16 cellular contexts compared by ENCODE assay signal in the genomic region with DNA sequence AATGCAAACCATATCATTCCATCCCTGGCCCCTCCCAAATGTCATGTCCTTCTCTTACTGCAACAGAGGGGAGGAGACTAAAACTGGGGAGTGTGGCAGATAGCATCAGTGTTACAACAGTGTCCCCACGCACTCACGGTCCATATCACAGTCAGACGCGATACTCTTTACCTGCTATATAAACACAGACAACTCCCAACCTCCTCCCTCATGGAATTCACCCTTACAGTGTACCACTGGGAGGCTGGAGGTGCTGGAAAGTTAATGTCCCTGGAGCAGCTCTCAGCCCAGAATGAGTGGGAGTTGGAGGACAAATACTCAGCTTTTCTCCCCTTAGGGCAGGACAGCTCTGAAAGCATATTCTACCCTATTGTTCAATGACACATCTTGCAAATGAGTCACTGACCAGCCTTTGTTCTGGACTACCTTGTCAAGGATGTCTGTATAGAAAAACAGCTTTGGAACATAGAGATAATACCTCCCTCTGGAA.
DNase-seq lines count a peak whose midpoint lies in the region; ATAC-seq, FAIRE-seq and TF ChIP-seq lines count a peak whose summit lies in the region.
"Had no signal": no experiment of that assay in that cellular context is flagged by ENCODE, and none has a peak within 500 bp of the region (broad histone marks: within the 10 kb centered on the region; RNA-seq: fewer than 3 reads in every experiment).

No MANE protein-coding gene starts in this region.

- H3K27ac ChIP-seq in sigmoid colon, result no peak overlapping the region
- H3K27ac ChIP-seq: A549, coronary artery, HL-60, thyroid gland had no signal

- H3K4me1 ChIP-seq in sigmoid colon, result no peaks in the 10 kb centered on the region
- H3K4me1 ChIP-seq: A549, thyroid gland had no signal

- ATAC-seq in activated CD4-positive, alpha-beta T cell treated with anti-CD3 and anti-CD28 coated beads for 36 hours, result peak; percentile 53
- ATAC-seq in esophagus mucosa, result peak; percentile 84
- ATAC-seq: A549, left lobe of liver had no signal

- no peaks in the 10 kb centered on the region for H3K36me3 Mint-ChIP-seq in activated CD4-positive, alpha-beta T cell treated with anti-CD3 and anti-CD28 coated beads for 36 hours (ENCODE audit: low read depth)
- H3K36me3 Mint-ChIP-seq: activated naive CD8-positive, alpha-beta T cell had no signal

- CTCF ChIA-PET in activated CD4-positive, alpha-beta T cell treated with anti-CD3 and anti-CD28 coated beads for 36 hours (lab: Charles Lee), result no interaction called here

- FAIRE-seq in urothelium cell line (lab: Jason Lieb, UNC), result no peak
- FAIRE-seq: A549, D721Med had no signal

- no peak overlapping the region for H3K27ac Mint-ChIP-seq in activated CD4-positive, alpha-beta T cell treated with anti-CD3 and anti-CD28 coated beads for 36 hours
- H3K27ac Mint-ChIP-seq: activated naive CD8-positive, alpha-beta T cell had no signal

- DNase-seq in activated CD4-positive, alpha-beta T cell treated with anti-CD3 and anti-CD28 coated beads for 36 hours, result no peak
- no peak for DNase-seq in activated CD4-positive, alpha-beta T cell treated with anti-CD3 and anti-CD28 coated beads for 4 hours
- DNase-seq in RKO (ENCODE audit: low spot score) (peak; percentile 12), urothelium cell line (ENCODE audit: low spot score) (peak; percentile 22), sigmoid colon (no peak)
- DNase-seq in stimulated activated CD8-positive, alpha-beta memory T cell treated with anti-CD3 and anti-CD28 coated beads, Interleukin-4, amount 100 ng/mL, for 48 hours, result no peak
- DNase-seq in effector CD8-positive, alpha-beta T cell (lab: John Stamatoyannopoulos, UW), result no peak
- DNase-seq: NCI-H510A, thyroid gland had no signal

- H3K4me1 Mint-ChIP-seq in activated CD4-positive, alpha-beta T cell treated with anti-CD3 and anti-CD28 coated beads for 36 hours, result peaks cover 6% of the 10 kb centered on the region

- H3K9me3 Mint-ChIP-seq in activated CD4-positive, alpha-beta T cell treated with anti-CD3 and anti-CD28 coated beads for 36 hours (ENCODE audit: low read depth), result no peaks in the 10 kb centered on the region

- no peaks in the 10 kb centered on the region for H3K9me3 ChIP-seq in sigmoid colon
- H3K9me3 ChIP-seq: A549, thyroid gland had no signal

- TF ChIP-seq EP300 in sigmoid colon (IDR thresholded peaks at IDR 0.05), result no peak

- no peak for TF ChIP-seq CTCF in sigmoid colon (IDR thresholded peaks at IDR 0.05)

- H3K27me3 Mint-ChIP-seq in activated CD4-positive, alpha-beta T cell treated with anti-CD3 and anti-CD28 coated beads for 36 hours, result peaks cover 4% of the 10 kb centered on the region
- H3K27me3 Mint-ChIP-seq: activated naive CD8-positive, alpha-beta T cell had no signal

- intact Hi-C loops in activated CD4-positive, alpha-beta T cell treated with anti-CD3 and anti-CD28 coated beads for 36 hours (cut with DNase I, micrococcal nuclease), result no loop called here
- intact Hi-C loops in sigmoid colon (cut with DNase I), result loop anchor here (10.0 kb wide), 1 partner anchor 870 kb away; no protein-coding TSS in a partner anchor

- no peaks in the 10 kb centered on the region for H3K36me3 ChIP-seq in sigmoid colon
- H3K36me3 ChIP-seq: thyroid gland had no signal

- POLR2A ChIA-PET in activated CD4-positive, alpha-beta T cell treated with anti-CD3 and anti-CD28 coated beads for 36 hours (lab: Charles Lee), result no interaction called here

- no peak overlapping the region for H3K4me3 Mint-ChIP-seq in activated CD4-positive, alpha-beta T cell treated with anti-CD3 and anti-CD28 coated beads for 36 hours
- H3K4me3 Mint-ChIP-seq: activated naive CD8-positive, alpha-beta T cell had no signal

- no peak for TF ChIP-seq POLR2A in sigmoid colon (IDR thresholded peaks at IDR 0.05)

- 73 to 82% methylated on average over 4 of the region's 4 CpGs for WGBS in sigmoid colon, 2 donors

- no peak overlapping the region for H3K4me3 ChIP-seq in sigmoid colon
- H3K4me3 ChIP-seq: A549, coronary artery, thyroid gland had no signal

- no peaks in the 10 kb centered on the region for H3K27me3 ChIP-seq in sigmoid colon
- H3K27me3 ChIP-seq: thyroid gland had no signal

Comparison
In these comparisons a context has a peak if more than half of its experiments do, and no peak if none do; other contexts are left out.
1. DNase-seq: peak in RKO (single experiment) and urothelium cell line (single experiment); none in activated CD4-positive, alpha-beta T cell treated with anti-CD3 and anti-CD28 coated beads for 36 hours (single experiment), activated CD4-positive, alpha-beta T cell treated with anti-CD3 and anti-CD28 coated beads for 4 hours (0 of 2), stimulated activated CD8-positive, alpha-beta memory T cell treated with anti-CD3 and anti-CD28 coated beads, Interleukin-4, amount 100 ng/mL, for 48 hours (single experiment), sigmoid colon (single experiment) and effector CD8-positive, alpha-beta T cell (single experiment).